In the genomic region with DNA sequence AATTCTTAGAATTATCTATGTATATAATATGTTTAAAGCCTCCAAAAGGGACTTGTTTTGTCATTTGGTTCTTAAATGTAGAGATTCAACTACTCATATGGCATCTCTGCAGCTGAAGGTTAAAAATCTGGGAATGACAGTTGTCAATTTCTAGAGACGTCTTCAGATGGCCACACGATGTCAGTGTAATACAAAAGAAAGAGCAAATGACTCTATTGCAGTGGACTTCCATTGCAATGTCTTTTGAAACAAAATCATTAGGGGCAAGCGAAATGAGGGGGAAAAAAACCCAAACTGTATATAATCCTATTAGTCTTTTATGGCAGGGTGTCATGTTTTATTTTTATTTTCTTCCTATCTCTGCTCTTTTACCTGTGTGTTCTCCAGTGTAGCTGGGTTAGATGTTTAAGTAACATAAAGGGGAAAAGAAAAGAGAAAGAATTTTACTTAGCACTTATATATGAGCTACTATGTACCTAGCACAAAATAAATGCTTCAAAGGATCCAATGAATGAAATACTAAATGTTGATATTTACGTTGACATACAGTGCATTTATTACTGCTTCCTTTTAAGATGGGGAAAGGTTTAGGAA, we compare ENCODE assay signal across 8 cellular contexts. TPM values are rescaled to one million over a fixed set of nuclear protein-coding genes. Genes with fewer than 3 reads are reported as not detected.
DNase-seq lines count a peak whose midpoint lies in the region; ATAC-seq and TF ChIP-seq lines count a peak whose summit lies in the region.

No MANE protein-coding gene starts in this region.

- H3K4me1 Mint-ChIP-seq in progenitor cell of endocrine pancreas (ENCODE audit: low read depth) = no peaks in the 10 kb centered on the region
- H3K4me1 Mint-ChIP-seq in stimulated activated effector memory CD8-positive, alpha-beta T cell treated with anti-CD3 and anti-CD28 coated beads, Interleukin-12 subunit alpha, Interleukin-12 subunit beta, amount 100 ng/mL, for 72 hours = no peaks in the 10 kb centered on the region

- TF ChIP-seq POLR2A in esophagus squamous epithelium (IDR thresholded peaks at IDR 0.05) = no peak

- H3K36me3 ChIP-seq in OCI-LY3 (replicated peaks; ENCODE audit: low read depth, low read length) (no peaks in the 10 kb centered on the region), esophagus squamous epithelium (no peaks in the 10 kb centered on the region)

- H3K27me3 ChIP-seq in OCI-LY3 (ENCODE audit: low read depth, low read length) (no peaks in the 10 kb centered on the region), esophagus squamous epithelium (no peaks in the 10 kb centered on the region)

- no peak overlapping the region for H3K4me3 Mint-ChIP-seq in progenitor cell of endocrine pancreas (ENCODE audit: low read depth)
- no peak overlapping the region for H3K4me3 Mint-ChIP-seq in stimulated activated effector memory CD8-positive, alpha-beta T cell treated with anti-CD3 and anti-CD28 coated beads, Interleukin-12 subunit alpha, Interleukin-12 subunit beta, amount 100 ng/mL, for 72 hours

- peak; percentile 52 for TF ChIP-seq CTCF in OCI-LY3 (IDR thresholded peaks at IDR 0.05; ENCODE audit: low read depth, low read length)
- TF ChIP-seq CTCF in esophagus squamous epithelium (IDR thresholded peaks at IDR 0.05) = peak in 5 of 6 experiments; percentile 32 to 54 (median 36)
- TF ChIP-seq CTCF in progenitor cell of endocrine pancreas (IDR thresholded peaks at IDR 0.05; ENCODE audit: unreplicated experiment) = peak; percentile 49

- H3K9me3 Mint-ChIP-seq in progenitor cell of endocrine pancreas (ENCODE audit: low read depth) = no peaks in the 10 kb centered on the region
- H3K9me3 Mint-ChIP-seq in stimulated activated effector memory CD8-positive, alpha-beta T cell treated with anti-CD3 and anti-CD28 coated beads, Interleukin-12 subunit alpha, Interleukin-12 subunit beta, amount 100 ng/mL, for 72 hours = peaks cover 2% of the 10 kb centered on the region

- H3K9me3 ChIP-seq in OCI-LY3 (ENCODE audit: insufficient read depth, low read length) (no peaks in the 10 kb centered on the region), esophagus squamous epithelium (peaks cover 0 to 21% (median 6%) of the 10 kb centered on the region in 3 donors)

- WGBS in esophagus squamous epithelium, 2 donors = 17 to 19% methylated on average over 4 of the region's 4 CpGs

- no peaks in the 10 kb centered on the region for H3K79me2 ChIP-seq in OCI-LY3 (ENCODE audit: low read length)

- no peak overlapping the region for H3K4me2 ChIP-seq in OCI-LY3 (ENCODE audit: low read length)

- H2AFZ ChIP-seq in OCI-LY3 (ENCODE audit: low read depth, low read length) = no peak overlapping the region

- H3K4me3 ChIP-seq in OCI-LY3 (ENCODE audit: low read length) (no peak overlapping the region), esophagus squamous epithelium (no peak overlapping the region)

- DNase-seq in NOMO-1 treated with DMSO at 0.1 percent for 48 hours (lab: John Stamatoyannopoulos, UW; ENCODE audit: unreplicated experiment) (peak; percentile 50), NOMO-1 treated with dmso at 0.1 percent for 144 hours (lab: John Stamatoyannopoulos, UW; ENCODE audit: unreplicated experiment) (no peak), esophagus squamous epithelium (lab: John Stamatoyannopoulos, UW) (no peak), progenitor cell of endocrine pancreas (ENCODE audit: low spot score, unreplicated experiment) (no peak), activated gamma-delta T cell treated with Interleukin-2 at 50 U/mL for 16 hours (no peak)
- DNase-seq in stimulated activated effector memory CD8-positive, alpha-beta T cell treated with anti-CD3 and anti-CD28 coated beads, Interleukin-12 subunit alpha, Interleukin-12 subunit beta, amount 100 ng/mL, for 72 hours (ENCODE audit: low spot score in 2 of 2) = no peak

- H3K4me1 ChIP-seq in OCI-LY3 (ENCODE audit: low read length) = no peaks in the 10 kb centered on the region
- H3K4me1 ChIP-seq in esophagus squamous epithelium = no peaks in the 10 kb centered on the region

- no peaks in the 10 kb centered on the region for H4K20me1 ChIP-seq in OCI-LY3 (ENCODE audit: insufficient read depth, low read length)

- no peak for ATAC-seq in stimulated activated effector memory CD8-positive, alpha-beta T cell treated with anti-CD3 and anti-CD28 coated beads, Interleukin-12 subunit alpha, Interleukin-12 subunit beta, amount 100 ng/mL, for 72 hours
- ATAC-seq in HG03159 (IDR thresholded peaks at IDR 0.05; ENCODE audit: unreplicated experiment) = no peak

- H3K27me3 Mint-ChIP-seq in progenitor cell of endocrine pancreas = no peaks in the 10 kb centered on the region

- no peak overlapping the region for H3K27ac Mint-ChIP-seq in progenitor cell of endocrine pancreas
- no peak overlapping the region for H3K27ac Mint-ChIP-seq in stimulated activated effector memory CD8-positive, alpha-beta T cell treated with anti-CD3 and anti-CD28 coated beads, Interleukin-12 subunit alpha, Interleukin-12 subunit beta, amount 100 ng/mL, for 72 hours

- intact Hi-C loops in esophagus squamous epithelium (cut with DNase I) = loop anchor here (10.0 kb wide), 1 partner anchor 300 kb away; no protein-coding TSS in a partner anchor

- no peaks in the 10 kb centered on the region for H3K36me3 Mint-ChIP-seq in progenitor cell of endocrine pancreas (ENCODE audit: insufficient read depth)
- H3K36me3 Mint-ChIP-seq in stimulated activated effector memory CD8-positive, alpha-beta T cell treated with anti-CD3 and anti-CD28 coated beads, Interleukin-12 subunit alpha, Interleukin-12 subunit beta, amount 100 ng/mL, for 72 hours = no peaks in the 10 kb centered on the region

- H3K27ac ChIP-seq in OCI-LY3 (ENCODE audit: low read length) (no peak overlapping the region), esophagus squamous epithelium (no peak overlapping the region)

- H3K9ac ChIP-seq in OCI-LY3 (ENCODE audit: low read length) = no peak overlapping the region

RNA-seq across cellular contexts. Expression of gene CCN2, which starts 26.2 kb away (rescaled TPM):
- 100 to 1,000 TPM in 1 of 4 donors, 10 to 100 TPM in 2, 1 to 10 TPM in 1; 8.9 to 110 (median 25.9) TPM for total RNA-seq in esophagus squamous epithelium
- 31.8 and 33.5 TPM in 2 replicates for total RNA-seq in progenitor cell of endocrine pancreas
